13 cellular contexts compared by ENCODE assay signal in the genomic region with DNA sequence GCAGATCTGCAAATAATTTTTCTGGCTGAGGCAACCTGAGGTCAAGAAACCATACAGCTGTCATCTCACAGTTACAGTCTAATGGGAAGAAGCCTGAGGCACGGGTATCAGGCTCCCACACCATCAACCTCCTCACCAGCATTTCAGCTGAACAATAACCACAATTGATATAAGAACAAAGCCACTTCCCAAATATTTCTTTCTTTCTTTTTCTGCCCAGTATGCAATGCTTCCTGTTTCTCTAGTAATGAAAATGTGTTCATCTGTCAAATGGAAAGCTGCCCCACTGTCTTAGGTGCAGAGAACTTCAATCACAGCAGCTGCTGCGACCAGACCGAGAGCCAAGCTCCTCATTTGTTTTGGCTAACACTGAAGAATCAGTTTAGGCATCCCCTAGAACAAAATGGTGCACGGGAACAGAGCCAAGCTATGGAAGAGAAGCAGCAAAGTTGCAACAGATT.
DNase-seq lines count a peak whose midpoint lies in the region; ATAC-seq and TF ChIP-seq lines count a peak whose summit lies in the region.
"Had no signal": no experiment of that assay in that cellular context is flagged by ENCODE, and none has a peak within 500 bp of the region (broad histone marks: within the 10 kb centered on the region; RNA-seq: fewer than 3 reads in every experiment).

No MANE protein-coding gene starts in this region.

- DNase-seq in SKM-1 treated with dmso at 0.1 percent for 144 hours (lab: John Stamatoyannopoulos, UW; ENCODE audit: unreplicated experiment): peak; percentile 8
- DNase-seq in SKM-1 (lab: John Stamatoyannopoulos, UW; ENCODE audit: unreplicated experiment): no peak
- peak; percentile 0 for DNase-seq in cerebellar cortex (ENCODE audit: low spot score)
- DNase-seq in left colon: peak; percentile 9 to 30
- DNase-seq in thoracic aorta (ENCODE audit: low spot score): peak; percentile 24
- DNase-seq in GOT3 (lab: John Stamatoyannopoulos, UW): no peak
- DNase-seq in left lung: no peak
- DNase-seq: activated CD4-positive, alpha-beta T cell treated with anti-CD3 and anti-CD28 coated beads for 4 hours; NCI-H69 had no signal

- ATAC-seq in left colon (no peak), thoracic aorta (ENCODE audit: insufficient number of reproducible peaks, low FRiP score, low read depth) (no peak), left lung (no peak), GM19328 (IDR thresholded peaks at IDR 0.05; ENCODE audit: unreplicated experiment) (no peak)
- ATAC-seq: A549 had no signal

- H3K27me3 ChIP-seq in thoracic aorta (replicated peaks; ENCODE audit: insufficient read depth) (no peaks in the 10 kb centered on the region), left lung (no peaks in the 10 kb centered on the region)

- H3K4me3 ChIP-seq in thoracic aorta (no peak overlapping the region), left lung (no peak overlapping the region)
- H3K4me3 ChIP-seq: A549, lung, SK-N-MC had no signal

- intact Hi-C loops in left colon (cut with DNase I, micrococcal nuclease): no loop called here
- intact Hi-C loops in left lung (cut with DNase I): no loop called here

- no peaks in the 10 kb centered on the region for H3K36me3 ChIP-seq in thoracic aorta
- H3K36me3 ChIP-seq in left lung: no peaks in the 10 kb centered on the region

- H3K27ac ChIP-seq in thoracic aorta (no peak overlapping the region), left lung (no peak overlapping the region)
- H3K27ac ChIP-seq: A549, SK-N-MC had no signal

- H3K4me1 ChIP-seq in thoracic aorta (ENCODE audit: control insufficient read depth in 1 of 2, low read depth in 2 of 2): peaks cover 5 to 11% of the 10 kb centered on the region in 2 donors
- no peaks in the 10 kb centered on the region for H3K4me1 ChIP-seq in left lung
- H3K4me1 ChIP-seq: A549 had no signal

- TF ChIP-seq CTCF in thoracic aorta (IDR thresholded peaks at IDR 0.05) (no peak), left lung (IDR thresholded peaks at IDR 0.05) (no peak)

- H3K9me3 ChIP-seq in thoracic aorta (no peaks in the 10 kb centered on the region), left lung (no peaks in the 10 kb centered on the region)
- H3K9me3 ChIP-seq: A549 had no signal

Comparison
In these comparisons a context has a peak if more than half of its experiments do, and no peak if none do; other contexts are left out.
1. DNase-seq: peak in SKM-1 treated with dmso at 0.1 percent for 144 hours (single experiment), cerebellar cortex (single experiment), left colon (2 of 2) and thoracic aorta (single experiment); none in SKM-1 (single experiment), GOT3 (single experiment) and left lung (0 of 2).